In the genomic region with DNA sequence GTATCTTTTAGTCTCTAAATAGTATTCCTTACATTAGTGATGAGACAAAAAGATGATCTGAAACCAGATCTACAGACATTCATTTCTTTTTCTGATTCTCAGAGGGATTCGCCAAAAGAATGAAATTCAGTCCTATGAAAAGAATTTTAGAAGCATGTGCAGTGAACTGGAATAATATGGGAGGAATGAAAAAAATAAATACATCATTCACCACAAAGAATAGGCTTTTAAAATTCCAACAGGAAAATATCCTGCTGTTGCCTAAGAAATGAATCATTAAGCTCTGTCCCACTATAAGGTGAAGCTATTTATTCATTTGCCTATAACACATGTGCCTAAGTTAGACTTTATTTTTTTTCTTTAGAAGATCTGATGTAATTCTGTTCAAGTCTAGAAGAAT, we compare ENCODE assay signal across 15 cellular contexts.
DNase-seq lines count a peak whose midpoint lies in the region; ATAC-seq and TF ChIP-seq lines count a peak whose summit lies in the region.
"Had no signal": no experiment of that assay in that cellular context is flagged by ENCODE, and none has a peak within 500 bp of the region (broad histone marks: within the 10 kb centered on the region; RNA-seq: fewer than 3 reads in every experiment).

No MANE protein-coding gene starts in this region.

- no peaks in the 10 kb centered on the region for H3K27me3 ChIP-seq in A673 (replicated peaks; ENCODE audit: insufficient read depth, low read depth, low read length, poor library complexity)
- no peaks in the 10 kb centered on the region for H3K27me3 ChIP-seq in adipocyte (replicated peaks; ENCODE audit: control insufficient read depth, insufficient read depth, low read length)
- H3K27me3 ChIP-seq: neutrophil had no signal

- H3K4me3 ChIP-seq in A673 (ENCODE audit: low read depth, low read length, poor library complexity, severe bottlenecking) (no peak overlapping the region), adipocyte (ENCODE audit: low read length) (no peak overlapping the region)
- H3K4me3 ChIP-seq: lung had no signal

- H3K9ac ChIP-seq in adipocyte (ENCODE audit: low read length), result peak overlapping the region; percentile 23

- H3K9me3 ChIP-seq in A673 (ENCODE audit: low read depth, low read length, poor library complexity, severe bottlenecking) (no peaks in the 10 kb centered on the region), adipocyte (ENCODE audit: control insufficient read depth, low read length) (no peaks in the 10 kb centered on the region)
- H3K9me3 ChIP-seq: neutrophil had no signal

- peak overlapping the region; percentile 72 for H3K27ac ChIP-seq in A673 (ENCODE audit: low read depth, low read length, poor library complexity, severe bottlenecking)
- H3K27ac ChIP-seq: epithelial cell of prostate, neutrophil had no signal

- ATAC-seq in HG03442 (IDR thresholded peaks at IDR 0.05; ENCODE audit: unreplicated experiment), result no peak
- no peak for ATAC-seq in left lobe of liver
- ATAC-seq in GM21576 (IDR thresholded peaks at IDR 0.05; ENCODE audit: unreplicated experiment), result no peak
- ATAC-seq: activated CD8-positive, alpha-beta memory T cell treated with anti-CD3 and anti-CD28 coated beads, Interleukin-2, amount 10 ng/mL, durations not matched to agents 7 days and 5 days had no signal

- intact Hi-C loops in A673 (cut with micrococcal nuclease; ENCODE audit: unreplicated experiment), result no loop called here

- H3K4me1 ChIP-seq in A673 (ENCODE audit: insufficient read depth, low read length, poor library complexity, severe bottlenecking) (peaks cover 15% of the 10 kb centered on the region), adipocyte (ENCODE audit: control insufficient read depth, insufficient read depth, low read length) (peaks cover 13% of the 10 kb centered on the region)

- TF ChIP-seq CTCF in A673 (conservative IDR thresholded peaks at IDR 0.05; ENCODE audit: low read depth, low read length), result no peak

- POLR2A ChIA-PET in A673 (lab: Charles Lee; ENCODE audit: low non-redundant PET), result interaction anchor here (0.6 kb wide), 1 partner anchor 442 kb away, joined by 28 read pairs; no protein-coding TSS in a partner anchor

- CTCF ChIA-PET in A673 (lab: Charles Lee), result no interaction called here

- DNase-seq in A673 (ENCODE audit: low spot score), result peak; percentile 80
- peak; percentile 8 for DNase-seq in H4 (ENCODE audit: low spot score)
- peak; percentile 82 for DNase-seq in adipocyte (ENCODE audit: low read depth)
- peak; percentile 83 for DNase-seq in glomerular visceral epithelial cell (ENCODE audit: extremely low spot score)
- DNase-seq in left lobe of liver (ENCODE audit: low spot score), result no peak
- no peak for DNase-seq in effector CD8-positive, alpha-beta T cell (lab: John Stamatoyannopoulos, UW)
- DNase-seq: activated CD8-positive, alpha-beta memory T cell treated with anti-CD3 and anti-CD28 coated beads, Interleukin-2, amount 10 ng/mL, durations not matched to agents 7 days and 5 days; activated naive CD4-positive, alpha-beta T cell treated with anti-CD3 and anti-CD28 coated beads for 36 hours; DND-41; NCI-H1105 had no signal

- no peaks in the 10 kb centered on the region for H3K36me3 ChIP-seq in A673 (ENCODE audit: insufficient read depth, low read length, poor library complexity, severe bottlenecking)
- no peaks in the 10 kb centered on the region for H3K36me3 ChIP-seq in adipocyte (ENCODE audit: control insufficient read depth, insufficient read depth, low read length, severe bottlenecking)
- H3K36me3 ChIP-seq: neutrophil had no signal

- BruUV-seq in A673 (replicated peaks; lab: Mats Ljungman, UMichigan), result no TSS peak

Comparison
In these comparisons a context has a peak if more than half of its experiments do, and no peak if none do; other contexts are left out.
1. DNase-seq: peak in A673 (single experiment), H4 (single experiment), adipocyte (single experiment) and glomerular visceral epithelial cell (single experiment); none in left lobe of liver (single experiment) and effector CD8-positive, alpha-beta T cell (single experiment).